In the genomic region with DNA sequence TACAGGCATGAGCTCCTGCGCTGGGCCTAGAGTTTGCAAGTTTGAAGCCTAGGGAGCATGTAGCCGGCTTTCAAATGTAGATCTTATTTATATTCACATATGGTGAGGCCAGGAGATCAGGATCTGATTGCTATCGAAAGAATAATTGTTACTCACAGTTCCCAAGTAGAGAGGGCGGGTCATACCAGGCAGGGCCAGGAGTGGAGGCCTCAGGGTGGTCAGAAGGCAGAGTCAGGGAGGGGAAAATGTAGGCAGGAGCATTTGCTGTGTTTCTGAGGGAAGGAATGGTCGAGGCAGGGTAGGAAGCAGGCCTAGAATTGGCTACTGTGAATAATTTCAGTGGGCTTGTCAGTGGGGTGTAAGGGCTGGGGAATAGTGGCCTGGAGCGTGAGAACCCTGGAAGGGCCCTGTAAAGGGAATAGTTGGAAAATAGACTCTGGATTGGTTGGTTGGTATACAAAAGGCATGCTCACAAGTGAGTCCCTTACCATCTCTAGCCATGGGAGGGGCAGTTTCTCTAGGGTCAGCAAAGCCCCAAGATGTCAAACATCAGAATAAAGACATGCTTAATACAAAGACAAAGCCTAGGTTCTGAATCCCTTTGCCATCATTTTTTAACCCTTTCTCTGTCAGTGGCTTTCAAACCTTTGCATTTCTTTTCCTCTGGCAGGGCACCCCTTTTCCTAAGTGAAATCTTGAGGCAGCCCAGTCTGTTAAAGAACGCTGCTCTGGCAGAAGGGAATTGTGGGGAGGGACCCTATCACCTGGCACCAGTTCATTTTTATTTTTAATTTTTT, we compare ENCODE assay signal across 26 cellular contexts. TPM values are rescaled to one million over a fixed set of nuclear protein-coding genes. Genes with fewer than 3 reads are reported as not detected.
DNase-seq lines count a peak whose midpoint lies in the region; ATAC-seq and TF ChIP-seq lines count a peak whose summit lies in the region.
"Had no signal": no experiment of that assay in that cellular context is flagged by ENCODE, and none has a peak within 500 bp of the region (broad histone marks: within the 10 kb centered on the region; RNA-seq: fewer than 3 reads in every experiment).

No MANE protein-coding gene starts in this region.

- H3K4me3 Mint-ChIP-seq in WTC11 (no peak overlapping the region), nephron (no peak overlapping the region), type B pancreatic cell (no peak overlapping the region)
- H3K4me3 Mint-ChIP-seq: CD4-positive, alpha-beta memory T cell had no signal

- peaks cover 21% of the 10 kb centered on the region for H3K9me3 Mint-ChIP-seq in WTC11
- H3K9me3 Mint-ChIP-seq in nephron: peaks cover 14% of the 10 kb centered on the region
- peaks cover 5% of the 10 kb centered on the region for H3K9me3 Mint-ChIP-seq in type B pancreatic cell

- peak; percentile 21 for DNase-seq in DMS 273 (lab: John Stamatoyannopoulos, UW; ENCODE audit: unreplicated experiment)
- no peak for DNase-seq in DMS 273 treated with DMSO at 0.1 percent for 48 hours (lab: John Stamatoyannopoulos, UW)
- no peak for DNase-seq in WTC11 (ENCODE audit: low spot score)
- no peak for DNase-seq in type B pancreatic cell (ENCODE audit: extremely low spot score, unreplicated experiment)
- no peak for DNase-seq in NCI-H82 (lab: John Stamatoyannopoulos, UW)
- no peak for DNase-seq in NCI-H2196 (lab: John Stamatoyannopoulos, UW; ENCODE audit: unreplicated experiment)
- DNase-seq: CD4-positive, alpha-beta memory T cell; COR-L47; DMS79 treated with DMSO at 0.1 percent for 48 hours; GF-D8; GOT3; HCEC 1CT; Kasumi-1; NCI-H1092 treated with DMSO at 0.1 percent for 48 hours; NCI-H1436; NCI-H187; NCI-H2081 treated with DMSO at 0.1 percent for 48 hours; NCI-H2171 treated with DMSO at 0.1 percent for 48 hours; NCI-H446; NCI-H524 treated with DMSO at 0.1 percent for 48 hours; NCI-H774; NK-92 treated with Interleukin-12 subunit alpha and Interleukin-12 subunit beta, amount 100 ng/mL, for 24 hours; PC-3; Right ventricle myocardium superior had no signal

- H3K36me3 Mint-ChIP-seq in WTC11 (peaks cover 19% of the 10 kb centered on the region), nephron (ENCODE audit: low read depth) (peaks cover 4% of the 10 kb centered on the region), type B pancreatic cell (peaks cover 4% of the 10 kb centered on the region)
- H3K36me3 Mint-ChIP-seq: CD4-positive, alpha-beta memory T cell had no signal

- no peaks in the 10 kb centered on the region; the same call in 1 of the 2 replicates for H3K27me3 Mint-ChIP-seq in WTC11 (ENCODE audit: low read depth)
- no peaks in the 10 kb centered on the region for H3K27me3 Mint-ChIP-seq in nephron (ENCODE audit: low read depth)
- H3K27me3 Mint-ChIP-seq in type B pancreatic cell: no peaks in the 10 kb centered on the region

- H3K4me1 Mint-ChIP-seq in WTC11: peaks cover 6% of the 10 kb centered on the region
- peaks cover 3% of the 10 kb centered on the region for H3K4me1 Mint-ChIP-seq in nephron
- H3K4me1 Mint-ChIP-seq in type B pancreatic cell (ENCODE audit: unreplicated experiment): peaks cover 11% of the 10 kb centered on the region
- H3K4me1 Mint-ChIP-seq: CD4-positive, alpha-beta memory T cell had no signal

- TF ChIP-seq CTCF in WTC11 (IDR thresholded peaks at IDR 0.05): no peak
- TF ChIP-seq CTCF in nephron (IDR thresholded peaks at IDR 0.05; ENCODE audit: unreplicated experiment in 3 of 3): no peak
- no peak for TF ChIP-seq CTCF in type B pancreatic cell (conservative IDR thresholded peaks at IDR 0.05)

- H3K27ac Mint-ChIP-seq in WTC11 (peak overlapping the region; percentile 42; the same call in 1 of the 2 replicates), nephron (peak overlapping the region in 2 of 3 experiments; percentile 21 to 48), type B pancreatic cell (peak overlapping the region; percentile 3)
- H3K27ac Mint-ChIP-seq: CD4-positive, alpha-beta memory T cell had no signal

- CTCF ChIA-PET in WTC11 (lab: Charles Lee): interaction anchor here (1.2 kb wide), 1 partner anchor 12 kb away, joined by 6 read pairs; no protein-coding TSS in a partner anchor

- ATAC-seq in WTC11 (peak; percentile 69), HG03175 (IDR thresholded peaks at IDR 0.05; ENCODE audit: unreplicated experiment) (no peak)
- ATAC-seq: PC-3 had no signal

- POLR2A ChIA-PET in WTC11 (lab: Charles Lee): no interaction called here

TF ChIP-seq in WTC11, 78 proteins besides CTCF, POLR2A, EP300 and RAD21:
- TF ChIP-seq ATF1 (CRISPR knock-in tag; IDR thresholded peaks at IDR 0.05): no peak
- no peak for TF ChIP-seq NFE2L1 (CRISPR knock-in tag; IDR thresholded peaks at IDR 0.05)
- TF ChIP-seq ZNF138 (CRISPR knock-in tag; conservative IDR thresholded peaks at IDR 0.05): no peak
- TF ChIP-seq, protein P1, sequence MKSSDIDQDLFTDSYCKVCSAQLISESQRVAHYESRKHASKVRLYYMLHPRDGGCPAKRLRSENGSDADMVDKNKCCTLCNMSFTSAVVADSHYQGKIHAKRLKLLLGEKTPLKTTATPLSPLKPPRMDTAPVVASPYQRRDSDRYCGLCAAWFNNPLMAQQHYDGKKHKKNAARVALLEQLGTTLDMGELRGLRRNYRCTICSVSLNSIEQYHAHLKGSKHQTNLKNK (CRISPR knock-in tag; IDR thresholded peaks at IDR 0.05): no peak
- no peak for TF ChIP-seq HMGA2 (CRISPR knock-in tag; IDR thresholded peaks at IDR 0.05)
- TF ChIP-seq SMAD4 (CRISPR knock-in tag; IDR thresholded peaks at IDR 0.05): no peak
- no peak for TF ChIP-seq CBFB (CRISPR knock-in tag; IDR thresholded peaks at IDR 0.05; ENCODE audit: low read depth)

RNA-seq across cellular contexts. Expression of a gene that starts 36.0 kb away (rescaled TPM):
- total RNA-seq in WTC11 (2021): 58.1 to 65.5 TPM (median 59.1 TPM) in 3 replicates
- total RNA-seq in type B pancreatic cell (ENCODE audit: low replicate concordance): 57.4 and 80.0 TPM in 2 replicates
